2 cellular contexts compared by ENCODE assay signal in the genomic region with DNA sequence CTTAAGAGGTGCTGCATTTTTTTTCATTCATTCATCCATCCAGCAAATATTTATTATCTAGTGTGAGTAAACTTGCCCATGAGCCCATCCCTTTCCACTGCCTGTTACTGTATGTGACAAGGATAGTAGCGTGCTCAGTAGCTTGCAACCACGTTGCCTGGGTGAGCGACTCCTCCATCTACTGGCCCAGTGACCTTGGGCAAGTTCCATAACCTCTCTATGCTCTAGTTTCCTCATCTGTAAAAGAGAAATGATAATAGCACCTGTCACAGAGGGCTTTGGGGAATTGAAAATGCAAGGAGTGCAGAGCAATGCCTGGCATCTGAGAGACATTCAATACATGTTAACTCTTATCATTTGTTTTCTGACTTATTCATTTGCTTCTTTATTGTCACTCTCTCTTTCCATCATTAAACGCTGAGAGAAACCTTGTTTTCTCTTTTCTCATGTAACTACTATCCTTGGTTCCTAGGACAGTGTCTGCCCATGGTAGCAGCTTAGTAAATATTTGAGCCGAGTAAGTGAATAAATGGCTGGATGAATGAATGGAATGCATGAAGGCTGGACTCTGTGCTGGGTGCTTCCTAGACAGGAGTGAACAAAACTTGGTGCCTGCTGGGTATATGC.
A peak's percentile ranks its signal among the peaks of the same experiment; 100 is the strongest.
TF ChIP-seq lines count a peak whose summit lies in the region.

No MANE protein-coding gene starts in this region.

TF ChIP-seq in HEK293, 187 proteins besides CTCF, POLR2A, EP300 and RAD21:
- TF ChIP-seq REPIN1 (tag by site-specific recombination; IDR thresholded peaks at IDR 0.05; ENCODE audit: low read depth): no peak
- no peak for TF ChIP-seq ZBTB8A (tag by site-specific recombination; IDR thresholded peaks at IDR 0.05)
- peak; percentile 56; the same call in 1 of the 2 replicates for TF ChIP-seq PRDM1 (tag by site-specific recombination; IDR thresholded peaks at IDR 0.05)
- TF ChIP-seq ZNF777 (tag by site-specific recombination; IDR thresholded peaks at IDR 0.05; ENCODE audit: borderline replicate concordance): no peak
- TF ChIP-seq ZNF501 (tag by site-specific recombination; IDR thresholded peaks at IDR 0.05): no peak
- TF ChIP-seq ZBTB21 (tag by site-specific recombination; IDR thresholded peaks at IDR 0.05): no peak

TF ChIP-seq in IMR-90, 13 proteins besides CTCF, POLR2A, EP300 and RAD21:
- TF ChIP-seq BHLHE40 (IDR thresholded peaks at IDR 0.05; ENCODE audit: low read depth, low read length) (no peak), NFE2L2 (IDR thresholded peaks at IDR 0.05; ENCODE audit: low read depth, low read length) (no peak), MAFK (IDR thresholded peaks at IDR 0.05; ENCODE audit: low read depth, low read length) (no peak), FOS (IDR thresholded peaks at IDR 0.05; ENCODE audit: low read depth, low read length) (no peak), CHD1 (IDR thresholded peaks at IDR 0.05; ENCODE audit: low read depth, low read length) (no peak), RCOR1 (IDR thresholded peaks at IDR 0.05; ENCODE audit: insufficient replicate concordance, low read length) (no peak), SMC3 (IDR thresholded peaks at IDR 0.05; ENCODE audit: low read depth, low read length) (no peak), CEBPB (IDR thresholded peaks at IDR 0.05; ENCODE audit: low read depth, low read length) (no peak), RFX5 (IDR thresholded peaks at IDR 0.05; ENCODE audit: low read depth, low read length) (no peak), MAZ (IDR thresholded peaks at IDR 0.05; ENCODE audit: borderline replicate concordance, low read depth, low read length) (no peak), MXI1 (IDR thresholded peaks at IDR 0.05; ENCODE audit: borderline replicate concordance, low read depth, low read length) (no peak)
- TF ChIP-seq, protein P1, sequence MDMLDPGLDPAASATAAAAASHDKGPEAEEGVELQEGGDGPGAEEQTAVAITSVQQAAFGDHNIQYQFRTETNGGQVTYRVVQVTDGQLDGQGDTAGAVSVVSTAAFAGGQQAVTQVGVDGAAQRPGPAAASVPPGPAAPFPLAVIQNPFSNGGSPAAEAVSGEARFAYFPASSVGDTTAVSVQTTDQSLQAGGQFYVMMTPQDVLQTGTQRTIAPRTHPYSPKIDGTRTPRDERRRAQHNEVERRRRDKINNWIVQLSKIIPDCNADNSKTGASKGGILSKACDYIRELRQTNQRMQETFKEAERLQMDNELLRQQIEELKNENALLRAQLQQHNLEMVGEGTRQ (IDR thresholded peaks at IDR 0.05; ENCODE audit: low read depth, low read length): no peak
- TF ChIP-seq, protein P2, sequence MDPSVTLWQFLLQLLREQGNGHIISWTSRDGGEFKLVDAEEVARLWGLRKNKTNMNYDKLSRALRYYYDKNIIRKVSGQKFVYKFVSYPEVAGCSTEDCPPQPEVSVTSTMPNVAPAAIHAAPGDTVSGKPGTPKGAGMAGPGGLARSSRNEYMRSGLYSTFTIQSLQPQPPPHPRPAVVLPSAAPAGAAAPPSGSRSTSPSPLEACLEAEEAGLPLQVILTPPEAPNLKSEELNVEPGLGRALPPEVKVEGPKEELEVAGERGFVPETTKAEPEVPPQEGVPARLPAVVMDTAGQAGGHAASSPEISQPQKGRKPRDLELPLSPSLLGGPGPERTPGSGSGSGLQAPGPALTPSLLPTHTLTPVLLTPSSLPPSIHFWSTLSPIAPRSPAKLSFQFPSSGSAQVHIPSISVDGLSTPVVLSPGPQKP (IDR thresholded peaks at IDR 0.05; ENCODE audit: borderline replicate concordance, low read depth, low read length): no peak
TF ChIP-seq in IMR-90: peak in this region for 0.
